In genomic region chr3:36733723-36734122, GRCh38 we compare ENCODE assay signal across 24 cellular contexts. TPM values are rescaled to one million over a fixed set of nuclear protein-coding genes. Genes with fewer than 3 reads are reported as not detected.
"Had no signal": no experiment of that assay in that cellular context is flagged by ENCODE, and none has a peak within 500 bp of the region (broad histone marks: within the 10 kb centered on the region; RNA-seq: fewer than 3 reads in every experiment).

No MANE protein-coding gene starts in this region.

- H3K4me1 ChIP-seq: SJSA1 had no signal

- DNase-seq: IMR-90, Karpas-422, KG1, MG63, NCI-H1092, NCI-H1105 treated with DMSO at 0.1 percent for 48 hours, NCI-H1417 treated with DMSO at 0.1 percent for 48 hours, NCI-H146, NCI-H187, NCI-H2029, NCI-H2081 treated with DMSO at 0.1 percent for 48 hours, NCI-H2171, NCI-H446, NCI-H510A, NCI-H524 treated with DMSO at 0.1 percent for 48 hours, NCI-H69, NCI-H774, Right ventricle myocardium superior, RPMI8226, SIG-M5 had no signal

- H3K36me3 ChIP-seq: MG63, SJSA1 had no signal

- H3K4me3 ChIP-seq: MG63, SJSA1, SK-N-MC had no signal

- H3K27ac ChIP-seq: SJSA1, SK-N-MC had no signal

- H3K27me3 ChIP-seq: MG63, SJSA1 had no signal

- H3K9me3 ChIP-seq: MG63, SJSA1 had no signal

RNA-seq across cellular contexts. Expression of gene DCLK3, which starts 30.6 kb away (rescaled TPM):
- total RNA-seq: HepG2, HT1080, IMR-90, SJSA1 had no signal
- polyA plus RNA-seq: HepG2, IMR-90 had no signal
